ENCODE assay signal across 23 cellular contexts in the genomic region with DNA sequence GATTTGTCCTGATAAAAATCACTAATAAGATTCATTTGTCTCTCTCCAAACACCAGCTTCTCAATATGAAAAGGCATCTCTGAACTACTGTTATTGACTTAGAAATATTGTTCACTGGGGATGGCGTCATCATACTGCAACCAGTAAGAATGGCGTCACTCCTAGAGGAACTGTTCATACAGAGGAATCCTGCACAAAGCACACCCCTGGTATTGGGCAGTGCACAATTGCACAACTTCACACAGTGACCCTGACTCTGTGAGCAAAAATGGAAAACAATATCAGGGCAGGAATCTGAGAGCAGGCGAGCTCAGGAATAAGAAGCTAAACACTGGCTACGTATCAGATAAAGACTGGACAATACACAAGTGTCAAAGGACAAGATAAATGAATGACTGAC.
"Had no signal": no experiment of that assay in that cellular context is flagged by ENCODE, and none has a peak within 500 bp of the region (broad histone marks: within the 10 kb centered on the region; RNA-seq: fewer than 3 reads in every experiment).

No MANE protein-coding gene starts in this region.

- H3K79me2 ChIP-seq: hepatocyte had no signal

- H3K27ac Mint-ChIP-seq: effector memory CD8-positive, alpha-beta T cell; memory B cell; natural killer cell; stimulated activated naive B cell treated with anti-CD40 and anti-IgM and Interleukin-4, amounts not matched to agents 10 μg/mL and 1 μg/mL and 100 μg/mL, for 72 hours; stimulated activated naive CD8-positive, alpha-beta T cell treated with anti-CD3 and anti-CD28 coated beads, Interleukin-15, Interleukin-2, amounts not matched to agents 100 ng/mL and 50 ng/mL, for 24 hours had no signal

- H2AFZ ChIP-seq: hepatocyte had no signal

- H3K4me1 ChIP-seq: gastroesophageal sphincter, heart left ventricle, prostate gland, right atrium auricular region, sigmoid colon, spleen, tibial nerve, upper lobe of left lung had no signal

- DNase-seq: cortex of kidney; effector memory CD8-positive, alpha-beta T cell; heart left ventricle; kidney; natural killer cell; sigmoid colon; spleen; stimulated activated CD4-positive, alpha-beta T cell treated with anti-CD3 and anti-CD28 coated beads, Interleukin-15, amount 100 ng/mL, for 24 hours; stimulated activated CD4-positive, alpha-beta T cell treated with anti-CD3 and anti-CD28 coated beads, Interleukin-2, amount 100 ng/mL, for 48 hours; stimulated activated naive B cell treated with anti-CD40 and anti-IgM and Interleukin-4, amounts not matched to agents 10 μg/mL and 1 μg/mL and 100 μg/mL, for 72 hours; upper lobe of left lung had no signal

- H3K27ac ChIP-seq: gastroesophageal sphincter, heart left ventricle, hepatocyte, neutrophil, prostate gland, right atrium auricular region, sigmoid colon, skin epidermis, spleen, thoracic aorta, tibial nerve, upper lobe of left lung had no signal

- H3K9me3 ChIP-seq: gastroesophageal sphincter, neutrophil, prostate gland, sigmoid colon, thoracic aorta, tibial nerve, upper lobe of left lung had no signal

- H3K27me3 Mint-ChIP-seq: effector memory CD8-positive, alpha-beta T cell; memory B cell; stimulated activated naive CD8-positive, alpha-beta T cell treated with anti-CD3 and anti-CD28 coated beads, Interleukin-15, Interleukin-2, amounts not matched to agents 100 ng/mL and 50 ng/mL, for 24 hours had no signal

- H3K4me3 Mint-ChIP-seq: effector memory CD8-positive, alpha-beta T cell; memory B cell; natural killer cell; neural crest cell; stimulated activated naive B cell treated with anti-CD40 and anti-IgM and Interleukin-4, amounts not matched to agents 10 μg/mL and 1 μg/mL and 100 μg/mL, for 72 hours; stimulated activated naive CD8-positive, alpha-beta T cell treated with anti-CD3 and anti-CD28 coated beads, Interleukin-15, Interleukin-2, amounts not matched to agents 100 ng/mL and 50 ng/mL, for 24 hours had no signal

- H3K4me2 ChIP-seq: hepatocyte had no signal

- H3K36me3 ChIP-seq: gastroesophageal sphincter, heart left ventricle, neutrophil, prostate gland, right atrium auricular region, sigmoid colon, spleen, thoracic aorta, tibial nerve, upper lobe of left lung had no signal

- H3K27me3 ChIP-seq: gastroesophageal sphincter, hepatocyte, neutrophil, right atrium auricular region, sigmoid colon, spleen, tibial nerve, upper lobe of left lung had no signal

- H3K36me3 Mint-ChIP-seq: memory B cell, natural killer cell had no signal

- H3K4me3 ChIP-seq: gastroesophageal sphincter, heart left ventricle, hepatocyte, lung, prostate gland, right atrium auricular region, sigmoid colon, skin epidermis, spleen, thoracic aorta, tibial nerve, upper lobe of left lung had no signal

- H3K4me1 Mint-ChIP-seq: memory B cell; natural killer cell; neural crest cell; stimulated activated naive B cell treated with anti-CD40 and anti-IgM and Interleukin-4, amounts not matched to agents 10 μg/mL and 1 μg/mL and 100 μg/mL, for 72 hours had no signal

- H3K9me3 Mint-ChIP-seq: effector memory CD8-positive, alpha-beta T cell; memory B cell; natural killer cell; neural crest cell; stimulated activated naive B cell treated with anti-CD40 and anti-IgM and Interleukin-4, amounts not matched to agents 10 μg/mL and 1 μg/mL and 100 μg/mL, for 72 hours; stimulated activated naive CD8-positive, alpha-beta T cell treated with anti-CD3 and anti-CD28 coated beads, Interleukin-15, Interleukin-2, amounts not matched to agents 100 ng/mL and 50 ng/mL, for 24 hours had no signal
